In the genomic region with DNA sequence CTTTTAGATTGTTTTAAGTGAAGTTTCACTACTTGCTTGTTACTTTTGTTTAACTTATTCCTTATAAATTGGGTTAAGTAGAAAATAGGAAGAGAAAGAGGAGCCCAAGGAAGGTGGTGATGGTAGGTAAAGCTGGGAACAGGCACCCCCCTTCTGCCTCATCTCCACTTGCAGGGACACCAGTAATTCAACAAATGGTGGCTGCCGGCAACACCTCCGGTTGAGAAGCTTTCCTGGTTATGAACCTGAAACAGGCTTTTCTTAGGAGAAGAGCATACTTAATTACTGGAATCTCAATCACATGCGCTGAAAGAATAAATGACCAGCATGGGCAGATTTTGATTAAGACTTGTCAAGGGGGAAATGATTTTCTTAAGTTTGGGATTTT, we compare ENCODE assay signal across 11 cellular contexts.
DNase-seq lines count a peak whose midpoint lies in the region; ATAC-seq and TF ChIP-seq lines count a peak whose summit lies in the region.
"Had no signal": no experiment of that assay in that cellular context is flagged by ENCODE, and none has a peak within 500 bp of the region (broad histone marks: within the 10 kb centered on the region; RNA-seq: fewer than 3 reads in every experiment).

No MANE protein-coding gene starts in this region.

- H3K27ac Mint-ChIP-seq in CD8-positive, alpha-beta T cell, result peak overlapping the region; percentile 92
- peak overlapping the region; percentile 96 to 98 for H3K27ac Mint-ChIP-seq in natural killer cell treated with Interleukin-12 subunit alpha and Interleukin-12 subunit beta and Interleukin-15 and Interleukin-18, amount 100 ng/mL, for 72 hours

- TF ChIP-seq EP300 in ovary (IDR thresholded peaks at IDR 0.05), result no peak

- no peaks in the 10 kb centered on the region for H3K36me3 Mint-ChIP-seq in CD8-positive, alpha-beta T cell
- H3K36me3 Mint-ChIP-seq in natural killer cell treated with Interleukin-12 subunit alpha and Interleukin-12 subunit beta and Interleukin-15 and Interleukin-18, amount 100 ng/mL, for 72 hours, result no peaks in the 10 kb centered on the region

- TF ChIP-seq POLR2A in ovary (IDR thresholded peaks at IDR 0.05), result no peak

- no peak for DNase-seq in CD8-positive, alpha-beta T cell
- DNase-seq in M059J (ENCODE audit: low read depth), result peak; percentile 54
- DNase-seq in astrocyte of the hippocampus (ENCODE audit: low read depth, low spot score), result peak; percentile 23
- DNase-seq in natural killer cell treated with Interleukin-12 subunit alpha and Interleukin-12 subunit beta and Interleukin-15 and Interleukin-18, amount 100 ng/mL, for 72 hours (ENCODE audit: low spot score), result no peak
- DNase-seq in ovary, result no peak
- no peak for DNase-seq in cerebellar nuclear complex (lab: John Stamatoyannopoulos, UW)
- DNase-seq in 8988T, result no peak
- DNase-seq: activated CD4-positive, alpha-beta T cell treated with anti-CD3 and anti-CD28 coated beads for 1 hour; body of pancreas; left ventricle myocardium inferior had no signal

- H3K27me3 Mint-ChIP-seq in CD8-positive, alpha-beta T cell (ENCODE audit: low read depth), result no peaks in the 10 kb centered on the region
- H3K27me3 Mint-ChIP-seq in natural killer cell treated with Interleukin-12 subunit alpha and Interleukin-12 subunit beta and Interleukin-15 and Interleukin-18, amount 100 ng/mL, for 72 hours, result no peaks in the 10 kb centered on the region

- intact Hi-C loops in CD8-positive, alpha-beta T cell (cut with DNase I, micrococcal nuclease), result loop anchor here (2.0 to 5.0 kb wide), 5 partner anchors 95 to 175 kb away; no protein-coding TSS in a partner anchor
- intact Hi-C loops in ovary (cut with DNase I), result no loop called here

- H3K27me3 ChIP-seq in CD8-positive, alpha-beta T cell (ENCODE audit: insufficient read depth, low read length), result no peaks in the 10 kb centered on the region
- H3K27me3 ChIP-seq in ovary, result no peaks in the 10 kb centered on the region
- H3K27me3 ChIP-seq: body of pancreas had no signal

- no peak for TF ChIP-seq CTCF in CD8-positive, alpha-beta T cell (IDR thresholded peaks at IDR 0.05)
- no peak for TF ChIP-seq CTCF in ovary (IDR thresholded peaks at IDR 0.05)

- peak overlapping the region; percentile 18 for H3K27ac ChIP-seq in CD8-positive, alpha-beta T cell (ENCODE audit: low read depth, low read length)
- H3K27ac ChIP-seq in ovary, result no peak overlapping the region

- H3K4me1 Mint-ChIP-seq in CD8-positive, alpha-beta T cell (ENCODE audit: low read depth), result peaks cover 75% of the 10 kb centered on the region
- peaks cover 51 to 56% of the 10 kb centered on the region in 2 donors for H3K4me1 Mint-ChIP-seq in natural killer cell treated with Interleukin-12 subunit alpha and Interleukin-12 subunit beta and Interleukin-15 and Interleukin-18, amount 100 ng/mL, for 72 hours (ENCODE audit: low read depth in 2 of 2)

- H3K9me3 Mint-ChIP-seq in CD8-positive, alpha-beta T cell, result no peaks in the 10 kb centered on the region
- no peaks in the 10 kb centered on the region for H3K9me3 Mint-ChIP-seq in natural killer cell treated with Interleukin-12 subunit alpha and Interleukin-12 subunit beta and Interleukin-15 and Interleukin-18, amount 100 ng/mL, for 72 hours

- WGBS in ovary, 3 donors, result 92 to 95% (median 92%) methylated on average over 3 of the region's 3 CpGs

- CTCF ChIA-PET in CD8-positive, alpha-beta T cell (lab: Charles Lee), result interaction anchor here (1.2 to 4.1 kb wide), 5 partner anchors 10 to 173 kb away, joined by 3 to 18 read pairs (median 4); no protein-coding TSS in a partner anchor

- no peak overlapping the region for H3K4me3 Mint-ChIP-seq in CD8-positive, alpha-beta T cell
- H3K4me3 Mint-ChIP-seq in natural killer cell treated with Interleukin-12 subunit alpha and Interleukin-12 subunit beta and Interleukin-15 and Interleukin-18, amount 100 ng/mL, for 72 hours, result peak overlapping the region; percentile 72

- H3K4me3 ChIP-seq in CD8-positive, alpha-beta T cell (ENCODE audit: low read depth, low read length), result no peak overlapping the region
- no peak overlapping the region for H3K4me3 ChIP-seq in ovary
- H3K4me3 ChIP-seq: body of pancreas, left ventricle myocardium inferior had no signal

- peaks cover 76% of the 10 kb centered on the region for H3K4me1 ChIP-seq in CD8-positive, alpha-beta T cell (ENCODE audit: insufficient read depth, low read length)
- peaks cover 1% of the 10 kb centered on the region for H3K4me1 ChIP-seq in ovary (ENCODE audit: insufficient read depth)

- POLR2A ChIA-PET in CD8-positive, alpha-beta T cell (lab: Charles Lee), result interaction anchor here (0.9 to 1.5 kb wide), 6 partner anchors 46 to 143 kb away, joined by 3 to 6 read pairs (median 3); no protein-coding TSS in a partner anchor

- ATAC-seq in CD8-positive, alpha-beta T cell, result no peak
- ATAC-seq in natural killer cell treated with Interleukin-12 subunit alpha and Interleukin-12 subunit beta and Interleukin-15 and Interleukin-18, amount 100 ng/mL, for 72 hours, result no peak
- no peak for ATAC-seq in GM19351 (IDR thresholded peaks at IDR 0.05; ENCODE audit: unreplicated experiment)
- ATAC-seq: body of pancreas had no signal

- H3K9me3 ChIP-seq in CD8-positive, alpha-beta T cell (ENCODE audit: low read length), result no peaks in the 10 kb centered on the region
- H3K9me3 ChIP-seq in ovary, result no peaks in the 10 kb centered on the region
- H3K9me3 ChIP-seq: body of pancreas, left ventricle myocardium inferior had no signal

- no peaks in the 10 kb centered on the region for H3K36me3 ChIP-seq in CD8-positive, alpha-beta T cell (ENCODE audit: insufficient read depth, low read length)
- no peaks in the 10 kb centered on the region for H3K36me3 ChIP-seq in ovary
- H3K36me3 ChIP-seq: left ventricle myocardium inferior had no signal

Comparison
In these comparisons a context has a peak if more than half of its experiments do, and no peak if none do; other contexts are left out.
1. DNase-seq: peak in M059J (single experiment) and astrocyte of the hippocampus (single experiment); none in CD8-positive, alpha-beta T cell (0 of 7), natural killer cell treated with Interleukin-12 subunit alpha and Interleukin-12 subunit beta and Interleukin-15 and Interleukin-18, amount 100 ng/mL, for 72 hours (single experiment), ovary (0 of 5), cerebellar nuclear complex (0 of 2) and 8988T (single experiment).
2. intact Hi-C loops: an anchor here in CD8-positive, alpha-beta T cell (2.0 to 5.0 kb wide); none called in ovary.